In genomic region chr7:103445228-103446020, GRCh38 we compare ENCODE assay signal across 7 cellular contexts. TPM values are rescaled to one million over a fixed set of nuclear protein-coding genes. Genes with fewer than 3 reads are reported as not detected.
DNase-seq lines count a peak whose midpoint lies in the region; ATAC-seq and TF ChIP-seq lines count a peak whose summit lies in the region.

No MANE protein-coding gene starts in this region.

- intact Hi-C loops in colonic mucosa (cut with DNase I) = no loop called here

- no peaks in the 10 kb centered on the region for H3K36me3 ChIP-seq in colonic mucosa

- no peaks in the 10 kb centered on the region for H3K4me1 ChIP-seq in colonic mucosa

- ATAC-seq in naive B cell (ENCODE audit: low read depth in 2 of 2) = peak in 1 of 2 donors; percentile 40

- TF ChIP-seq CTCF in colonic mucosa (IDR thresholded peaks at IDR 0.05) = no peak

- H3K4me3 ChIP-seq in colonic mucosa = peak overlapping the region; percentile 31

- H3K4me1 Mint-ChIP-seq in IgD-negative memory B cell = peaks cover 8 to 17% (median 12%) of the 10 kb centered on the region in 3 donors
- H3K4me1 Mint-ChIP-seq in naive B cell = peaks cover 9 to 20% (median 9%) of the 10 kb centered on the region in 3 donors

- H3K9me3 Mint-ChIP-seq in IgD-negative memory B cell (no peaks in the 10 kb centered on the region), naive B cell (peaks cover 0 to 12% (median 6%) of the 10 kb centered on the region in 7 donors)

- peaks cover 15% of the 10 kb centered on the region for H3K27me3 ChIP-seq in colonic mucosa

- peaks cover 49% of the 10 kb centered on the region for H3K27me3 Mint-ChIP-seq in IgD-negative memory B cell
- peaks cover 69 to 92% (median 73%) of the 10 kb centered on the region in 3 donors for H3K27me3 Mint-ChIP-seq in naive B cell

- H3K27ac Mint-ChIP-seq in IgD-negative memory B cell (no peak overlapping the region), naive B cell (peak overlapping the region in 1 of 6 donors; percentile 71)

- peak overlapping the region; percentile 12 to 56 for H3K9ac ChIP-seq in colonic mucosa (ENCODE audit: low read depth in 2 of 2, low read length in 2 of 2)

- peak overlapping the region in 3 of 4 donors; percentile 58 to 90 (median 67) for H3K4me3 Mint-ChIP-seq in IgD-negative memory B cell
- H3K4me3 Mint-ChIP-seq in naive B cell = peak overlapping the region; percentile 50 to 82 (median 78)

- no peaks in the 10 kb centered on the region for H3K9me3 ChIP-seq in colonic mucosa

- DNase-seq in GM03348 (ENCODE audit: low spot score) (peak; percentile 49), colonic mucosa (peak; percentile 20), naive B cell (no peak), CD1c-positive myeloid dendritic cell (ENCODE audit: extremely low spot score) (no peak), activated gamma-delta T cell (lab: John Stamatoyannopoulos, UW) (no peak)
- DNase-seq in stimulated activated naive CD4-positive, alpha-beta T cell treated with Interleukin-2 at 50 U/mL for 16 hours (lab: John Stamatoyannopoulos, UW) = no peak

- H3K27ac ChIP-seq in colonic mucosa = no peak overlapping the region

- H3K36me3 Mint-ChIP-seq in IgD-negative memory B cell (no peaks in the 10 kb centered on the region), naive B cell (no peaks in the 10 kb centered on the region)

RNA-seq across cellular contexts. Expression of gene SLC26A5, which starts 0.6 kb away (rescaled TPM):
- polyA plus RNA-seq in IgD-negative memory B cell = not detected
- total RNA-seq in colonic mucosa = under 1 TPM in 1 of 2 donors, not detected in 1; 0.25 TPM
- polyA plus RNA-seq in naive B cell (ENCODE audit: low read depth in 6 of 6) = not detected

Comparison
In these comparisons a context has a peak if more than half of its experiments do, and no peak if none do; other contexts are left out.
1. DNase-seq: peak in GM03348 (single experiment) and colonic mucosa (single experiment); none in naive B cell (single experiment), stimulated activated naive CD4-positive, alpha-beta T cell treated with Interleukin-2 at 50 U/mL for 16 hours (single experiment), CD1c-positive myeloid dendritic cell (single experiment) and activated gamma-delta T cell (single experiment).